Comparison of ENCODE assay signal across 9 cellular contexts in the genomic region with DNA sequence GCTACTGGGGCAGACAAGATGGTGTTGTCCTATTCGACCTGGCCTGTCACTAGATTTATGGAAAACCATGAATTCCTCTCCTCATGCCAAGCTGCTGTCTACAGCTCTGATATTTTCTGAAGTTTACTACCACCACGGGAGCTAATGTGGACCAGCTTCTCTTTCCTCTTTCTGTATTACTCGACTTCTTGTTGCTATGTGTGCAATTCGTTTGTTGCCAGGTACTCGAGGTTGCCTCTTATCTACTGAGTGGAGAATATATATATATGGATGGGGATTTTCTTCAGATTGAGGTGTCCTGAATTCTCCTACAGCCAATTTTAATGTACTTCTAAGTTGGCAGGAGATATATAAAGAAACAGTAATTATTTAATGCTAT. TPM values are rescaled to one million over a fixed set of nuclear protein-coding genes. Genes with fewer than 3 reads are reported as not detected.
A peak's percentile ranks its signal among the peaks of the same experiment; 100 is the strongest.
DNase-seq lines count a peak whose midpoint lies in the region; ATAC-seq, FAIRE-seq and TF ChIP-seq lines count a peak whose summit lies in the region.
"Had no signal": no experiment of that assay in that cellular context is flagged by ENCODE, and none has a peak within 500 bp of the region (broad histone marks: within the 10 kb centered on the region; RNA-seq: fewer than 3 reads in every experiment).

No MANE protein-coding gene starts in this region.

- TF ChIP-seq CTCF in dorsolateral prefrontal cortex (IDR thresholded peaks at IDR 0.05 in 54 of 56, conservative IDR thresholded peaks at IDR 0.05 in 2 of 56; ENCODE audit: low read depth in 1 of 56, partially characterized antibody in 56 of 56), result no peak

- ATAC-seq in GM19395 (IDR thresholded peaks at IDR 0.05; ENCODE audit: unreplicated experiment), result peak; percentile 51
- peak; percentile 60 for ATAC-seq in HG03159 (IDR thresholded peaks at IDR 0.05; ENCODE audit: unreplicated experiment)
- ATAC-seq in activated naive CD8-positive, alpha-beta T cell treated with anti-CD3 and anti-CD28 coated beads, Interleukin-2, amount 50 U/mL, for 24 hours, result peak; percentile 6
- ATAC-seq in left colon, result no peak

- intact Hi-C loops in left colon (cut with DNase I, micrococcal nuclease) (no loop called here), dorsolateral prefrontal cortex (cut with DNase I) (no loop called here)

- H3K9me3 Mint-ChIP-seq in activated naive CD8-positive, alpha-beta T cell treated with anti-CD3 and anti-CD28 coated beads, Interleukin-2, amount 50 U/mL, for 24 hours, result no peaks in the 10 kb centered on the region

- peak; percentile 61 for DNase-seq in CD1c-positive myeloid dendritic cell (ENCODE audit: extremely low spot score)
- DNase-seq in activated naive CD8-positive, alpha-beta T cell treated with anti-CD3 and anti-CD28 coated beads, Interleukin-2, amount 50 U/mL, for 24 hours, result no peak
- DNase-seq in NCI-H226, result no peak
- no peak for DNase-seq in left colon
- DNase-seq in dorsolateral prefrontal cortex, result no peak
- DNase-seq in H54 (ENCODE audit: insufficient read length, low spot score), result no peak

- H3K27me3 Mint-ChIP-seq in activated naive CD8-positive, alpha-beta T cell treated with anti-CD3 and anti-CD28 coated beads, Interleukin-2, amount 50 U/mL, for 24 hours, result no peaks in the 10 kb centered on the region

- H3K27me3 ChIP-seq in dorsolateral prefrontal cortex, result no peaks in the 10 kb centered on the region

- peak overlapping the region in 6 of 59 donors; percentile 6 to 32 (median 25) for H3K27ac ChIP-seq in dorsolateral prefrontal cortex
- H3K27ac ChIP-seq: epithelial cell of prostate had no signal

- no peak overlapping the region for H3K4me3 ChIP-seq in dorsolateral prefrontal cortex

- no peak for TF ChIP-seq POLR2A in H54 (IDR thresholded peaks at IDR 0.05; ENCODE audit: low read depth, low read length)

- H3K4me3 Mint-ChIP-seq in activated naive CD8-positive, alpha-beta T cell treated with anti-CD3 and anti-CD28 coated beads, Interleukin-2, amount 50 U/mL, for 24 hours, result peak overlapping the region; percentile 43

- no peak for FAIRE-seq in H54 (lab: Jason Lieb, UNC)

- H3K36me3 Mint-ChIP-seq in activated naive CD8-positive, alpha-beta T cell treated with anti-CD3 and anti-CD28 coated beads, Interleukin-2, amount 50 U/mL, for 24 hours (ENCODE audit: low read depth), result peaks cover 9% of the 10 kb centered on the region

- H3K4me1 Mint-ChIP-seq in activated naive CD8-positive, alpha-beta T cell treated with anti-CD3 and anti-CD28 coated beads, Interleukin-2, amount 50 U/mL, for 24 hours, result peaks cover 58% of the 10 kb centered on the region

- H3K27ac Mint-ChIP-seq in activated naive CD8-positive, alpha-beta T cell treated with anti-CD3 and anti-CD28 coated beads, Interleukin-2, amount 50 U/mL, for 24 hours, result peak overlapping the region; percentile 84

RNA-seq across cellular contexts. Expression of gene MAN1A1, which starts 34.7 kb away (rescaled TPM):
- 10 to 100 TPM; 68.6 to 94.3 TPM for total RNA-seq in left colon
- 10 to 100 TPM in 106 of 120 experiments, 1 to 10 TPM in 14; 5.8 to 40.2 (median 14.5) TPM for total RNA-seq in dorsolateral prefrontal cortex
